1 cellular context compared by ENCODE assay signal in the genomic region with DNA sequence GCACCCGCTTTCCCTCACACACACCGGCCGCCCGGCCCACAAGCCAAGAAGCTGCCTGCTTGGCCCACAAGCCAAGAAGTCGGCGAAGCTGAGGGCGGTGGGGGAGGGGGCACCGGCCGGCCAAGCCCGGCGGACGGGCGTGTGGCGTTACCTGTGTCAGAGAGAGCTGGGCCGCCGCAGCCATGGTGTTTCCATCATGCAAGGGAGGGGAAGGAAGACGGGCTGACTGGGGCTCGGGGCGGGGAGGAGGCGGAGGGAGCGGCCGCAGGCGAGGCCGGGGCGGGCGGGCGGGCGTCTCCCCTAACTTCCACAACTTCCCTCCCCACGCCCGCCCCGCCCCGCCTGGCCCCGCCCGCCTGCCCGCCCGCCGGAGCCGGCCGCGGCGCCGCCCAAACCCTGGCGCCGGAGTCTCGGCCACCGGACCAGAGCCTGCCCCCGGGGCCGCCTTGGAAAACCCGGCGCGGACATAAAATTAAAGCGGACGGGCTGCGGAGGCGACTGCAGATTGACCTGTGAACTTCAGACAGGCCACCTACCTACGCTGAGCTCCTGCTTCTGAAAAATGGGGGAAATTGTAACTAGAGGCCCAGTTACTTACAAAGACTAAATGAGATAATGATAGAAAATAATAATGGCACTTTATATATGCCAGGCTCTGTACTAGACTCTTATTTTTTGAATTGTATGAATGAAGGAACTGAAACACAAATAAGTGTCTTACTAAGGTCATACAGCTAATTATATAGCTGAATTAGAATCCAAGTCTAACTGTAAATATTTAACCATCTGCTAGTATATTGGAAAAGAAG.
A peak's percentile ranks its signal among the peaks of the same experiment; 100 is the strongest.
TF ChIP-seq lines count a peak whose summit lies in the region.

A gene (minus strand): TSS at position 219 of the 809 bp plus-strand sequence. CDS start 35 bp downstream, at position 184.

TF ChIP-seq in GM12878, 131 proteins besides CTCF, POLR2A, EP300 and RAD21 (continued from another document):
- TF ChIP-seq, protein P1, sequence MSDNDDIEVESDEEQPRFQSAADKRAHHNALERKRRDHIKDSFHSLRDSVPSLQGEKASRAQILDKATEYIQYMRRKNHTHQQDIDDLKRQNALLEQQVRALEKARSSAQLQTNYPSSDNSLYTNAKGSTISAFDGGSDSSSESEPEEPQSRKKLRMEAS (IDR thresholded peaks at IDR 0.05; ENCODE audit: low read depth, low read length) = 0 out of 2 replicates have a peak, but pooled peaks have one; percentile 20
- TF ChIP-seq, protein P2, sequence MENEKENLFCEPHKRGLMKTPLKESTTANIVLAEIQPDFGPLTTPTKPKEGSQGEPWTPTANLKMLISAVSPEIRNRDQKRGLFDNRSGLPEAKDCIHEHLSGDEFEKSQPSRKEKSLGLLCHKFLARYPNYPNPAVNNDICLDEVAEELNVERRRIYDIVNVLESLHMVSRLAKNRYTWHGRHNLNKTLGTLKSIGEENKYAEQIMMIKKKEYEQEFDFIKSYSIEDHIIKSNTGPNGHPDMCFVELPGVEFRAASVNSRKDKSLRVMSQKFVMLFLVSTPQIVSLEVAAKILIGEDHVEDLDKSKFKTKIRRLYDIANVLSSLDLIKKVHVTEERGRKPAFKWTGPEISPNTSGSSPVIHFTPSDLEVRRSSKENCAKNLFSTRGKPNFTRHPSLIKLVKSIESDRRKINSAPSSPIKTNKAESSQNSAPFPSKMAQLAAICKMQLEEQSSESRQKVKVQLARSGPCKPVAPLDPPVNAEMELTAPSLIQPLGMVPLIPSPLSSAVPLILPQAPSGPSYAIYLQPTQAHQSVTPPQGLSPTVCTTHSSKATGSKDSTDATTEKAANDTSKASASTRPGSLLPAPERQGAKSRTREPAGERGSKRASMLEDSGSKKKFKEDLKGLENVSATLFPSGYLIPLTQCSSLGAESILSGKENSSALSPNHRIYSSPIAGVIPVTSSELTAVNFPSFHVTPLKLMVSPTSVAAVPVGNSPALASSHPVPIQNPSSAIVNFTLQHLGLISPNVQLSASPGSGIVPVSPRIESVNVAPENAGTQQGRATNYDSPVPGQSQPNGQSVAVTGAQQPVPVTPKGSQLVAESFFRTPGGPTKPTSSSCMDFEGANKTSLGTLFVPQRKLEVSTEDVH (IDR thresholded peaks at IDR 0.05; ENCODE audit: low read depth, partially characterized antibody) = no peak
- peak; percentile 11; the same call in 1 of the 2 replicates for TF ChIP-seq TAF1 (IDR thresholded peaks at IDR 0.05; ENCODE audit: borderline replicate concordance, low read depth, low read length)
